ENCODE assay signal across 9 cellular contexts in the genomic region with DNA sequence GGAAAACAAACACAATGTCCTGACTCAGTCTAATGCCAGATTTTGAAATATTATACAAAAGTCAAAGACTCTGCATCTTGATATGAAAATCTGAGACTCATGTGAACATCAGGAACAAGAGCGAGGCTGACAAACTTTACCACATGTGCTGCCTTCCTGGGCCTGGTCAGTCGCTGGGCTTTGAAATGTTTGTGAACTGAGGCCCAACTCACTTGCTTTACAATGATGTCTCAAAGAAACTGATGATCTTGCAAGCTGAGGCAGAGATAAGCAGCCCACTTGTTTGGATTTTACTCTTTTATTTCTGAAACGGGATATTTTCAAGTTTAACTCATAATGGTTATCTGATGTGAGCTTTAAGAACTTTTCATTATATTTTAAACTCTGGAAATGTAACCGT. TPM values are rescaled to one million over a fixed set of nuclear protein-coding genes. Genes with fewer than 3 reads are reported as not detected.
DNase-seq lines count a peak whose midpoint lies in the region; ATAC-seq and TF ChIP-seq lines count a peak whose summit lies in the region.
"Had no signal": no experiment of that assay in that cellular context is flagged by ENCODE, and none has a peak within 500 bp of the region (broad histone marks: within the 10 kb centered on the region; RNA-seq: fewer than 3 reads in every experiment).

No MANE protein-coding gene starts in this region.

- peaks cover 21% of the 10 kb centered on the region for H3F3A ChIP-seq in DOHH2 (ENCODE audit: control insufficient read depth, insufficient read depth)

- H3K9me2 ChIP-seq in DOHH2 (replicated peaks; ENCODE audit: control insufficient read depth, low read length): no peaks in the 10 kb centered on the region

- no peak for TF ChIP-seq EP300 in sigmoid colon (IDR thresholded peaks at IDR 0.05)

- no peaks in the 10 kb centered on the region for H3K36me3 Mint-ChIP-seq in CD8-positive, alpha-beta T cell

- H3K4me1 Mint-ChIP-seq in CD8-positive, alpha-beta T cell (ENCODE audit: low read depth): peaks cover 10% of the 10 kb centered on the region

- H3K4me3 Mint-ChIP-seq in CD8-positive, alpha-beta T cell: no peak overlapping the region

- H3K9me3 ChIP-seq in DOHH2 (ENCODE audit: control insufficient read depth, insufficient read depth, low read length) (no peaks in the 10 kb centered on the region), sigmoid colon (no peaks in the 10 kb centered on the region)
- H3K9me3 ChIP-seq in CD8-positive, alpha-beta T cell (ENCODE audit: low read length): no peaks in the 10 kb centered on the region

- CTCF ChIA-PET in CD8-positive, alpha-beta T cell (lab: Charles Lee): interaction anchor here (0.6 kb wide), 1 partner anchor 241 kb away, joined by 3 read pairs; no protein-coding TSS in a partner anchor

- H3K27me3 ChIP-seq in DOHH2 (ENCODE audit: control insufficient read depth, low read length) (no peaks in the 10 kb centered on the region), sigmoid colon (no peaks in the 10 kb centered on the region)
- H3K27me3 ChIP-seq in CD8-positive, alpha-beta T cell (ENCODE audit: insufficient read depth, low read length): peaks cover 7% of the 10 kb centered on the region

- H3K4me3 ChIP-seq in DOHH2 (ENCODE audit: low read length) (peak overlapping the region; percentile 92), WI38 (ENCODE audit: low read depth, low read length) (peak overlapping the region; percentile 86), foreskin fibroblast (ENCODE audit: low read depth in 1 of 2, low read length in 2 of 2) (peak overlapping the region; percentile 75 to 80), sigmoid colon (no peak overlapping the region)
- no peak overlapping the region for H3K4me3 ChIP-seq in CD8-positive, alpha-beta T cell (ENCODE audit: low read depth, low read length)

- H3K4me2 ChIP-seq in DOHH2 (ENCODE audit: low read length): peak overlapping the region; percentile 75

- H3K4me1 ChIP-seq in DOHH2 (ENCODE audit: control insufficient read depth, low read length): peaks cover 72% of the 10 kb centered on the region
- peaks cover 0 to 43% (median 25%) of the 10 kb centered on the region in 4 donors for H3K4me1 ChIP-seq in sigmoid colon
- no peaks in the 10 kb centered on the region for H3K4me1 ChIP-seq in CD8-positive, alpha-beta T cell (ENCODE audit: insufficient read depth, low read length)

- no peak for TF ChIP-seq POLR2A in sigmoid colon (IDR thresholded peaks at IDR 0.05)

- POLR2A ChIA-PET in CD8-positive, alpha-beta T cell (lab: Charles Lee): no interaction called here

- 84 to 88% methylated on average over 4 of the region's 4 CpGs for WGBS in sigmoid colon, 2 donors

- peaks cover 47% of the 10 kb centered on the region for H3K27me3 Mint-ChIP-seq in CD8-positive, alpha-beta T cell (ENCODE audit: low read depth)

- intact Hi-C loops in sigmoid colon (cut with DNase I): loop anchor here (5.0 kb wide), 1 partner anchor 232 kb away; the partner anchor contains the start of gene FNBP1L
- intact Hi-C loops in CD8-positive, alpha-beta T cell (cut with DNase I, micrococcal nuclease): no loop called here

- peaks cover 86% of the 10 kb centered on the region for H3K79me2 ChIP-seq in DOHH2 (ENCODE audit: control insufficient read depth, low read length)

- H3K27ac ChIP-seq in DOHH2 (ENCODE audit: low read depth, low read length) (no peak overlapping the region), sigmoid colon (peak overlapping the region; percentile 80 to 93 (median 90))
- H3K27ac ChIP-seq in CD8-positive, alpha-beta T cell (ENCODE audit: low read depth, low read length): no peak overlapping the region

- H3K36me3 ChIP-seq in DOHH2 (ENCODE audit: control insufficient read depth, low read length) (peaks cover 65% of the 10 kb centered on the region), sigmoid colon (no peaks in the 10 kb centered on the region)
- no peaks in the 10 kb centered on the region for H3K36me3 ChIP-seq in CD8-positive, alpha-beta T cell (ENCODE audit: insufficient read depth, low read length)

- peaks cover 44% of the 10 kb centered on the region for H4K20me1 ChIP-seq in DOHH2 (ENCODE audit: control insufficient read depth, insufficient read depth, low read depth, low read length)

- no peaks in the 10 kb centered on the region for H3K9me3 Mint-ChIP-seq in CD8-positive, alpha-beta T cell

- no peak for TF ChIP-seq CTCF in DOHH2 (IDR thresholded peaks at IDR 0.05; ENCODE audit: low read depth, low read length, poor library complexity, severe bottlenecking)
- no peak for TF ChIP-seq CTCF in WI38 (IDR thresholded peaks at IDR 0.05; ENCODE audit: low read depth, low read length)
- no peak for TF ChIP-seq CTCF in foreskin fibroblast (IDR thresholded peaks at IDR 0.05; ENCODE audit: low read depth, low read length)
- no peak for TF ChIP-seq CTCF in sigmoid colon (IDR thresholded peaks at IDR 0.05)
- TF ChIP-seq CTCF in CD8-positive, alpha-beta T cell (IDR thresholded peaks at IDR 0.05): no peak

- H3K27ac Mint-ChIP-seq in CD8-positive, alpha-beta T cell: no peak overlapping the region

- ATAC-seq in GM18498 (IDR thresholded peaks at IDR 0.05; ENCODE audit: unreplicated experiment) (no peak), HG03571 (IDR thresholded peaks at IDR 0.05; ENCODE audit: unreplicated experiment) (no peak)
- ATAC-seq in CD8-positive, alpha-beta T cell: no peak
- ATAC-seq: activated CD4-positive, CD25-positive, alpha-beta regulatory T cell treated with anti-CD3 and anti-CD28 coated beads, Interleukin-2, amount 50 U/mL, for 24 hours had no signal

- DNase-seq in foreskin fibroblast: peak in 1 of 2 donors; percentile 16
- DNase-seq in sigmoid colon: no peak
- no peak for DNase-seq in activated effector memory CD4-positive, alpha-beta T cell treated with Interleukin-2 at 50 U/mL for 16 hours
- no peak for DNase-seq in CD8-positive, alpha-beta T cell

RNA-seq across cellular contexts. Expression of gene BCAR3, which starts 2.1 kb away (rescaled TPM):
- 10 to 100 TPM; 12.3 to 22.1 (median 18.2) TPM for total RNA-seq in sigmoid colon
- polyA plus RNA-seq in sigmoid colon: 10 to 100 TPM; 24.8 to 43.2 (median 39.5) TPM
- total RNA-seq in CD8-positive, alpha-beta T cell: under 1 TPM; 0.54 to 0.81 TPM

Comparison
In these comparisons a context has a peak if more than half of its experiments do, and no peak if none do; other contexts are left out.
1. H3K27ac ChIP-seq: peak in sigmoid colon (4 of 4); none in DOHH2 (single experiment) and CD8-positive, alpha-beta T cell (single experiment).
2. H3K4me3 ChIP-seq: peak in DOHH2 (single experiment), WI38 (single experiment) and foreskin fibroblast (2 of 2); none in sigmoid colon (0 of 4) and CD8-positive, alpha-beta T cell (single experiment).
3. RNA of gene BCAR3, which starts 2.1 kb away (total RNA-seq): 12.3 to 22.1 TPM in sigmoid colon; 0.54 to 0.81 TPM in CD8-positive, alpha-beta T cell; every median in the first group is over 4 times any median in the second.